ENCODE assay signal across 9 cellular contexts in the genomic region with DNA sequence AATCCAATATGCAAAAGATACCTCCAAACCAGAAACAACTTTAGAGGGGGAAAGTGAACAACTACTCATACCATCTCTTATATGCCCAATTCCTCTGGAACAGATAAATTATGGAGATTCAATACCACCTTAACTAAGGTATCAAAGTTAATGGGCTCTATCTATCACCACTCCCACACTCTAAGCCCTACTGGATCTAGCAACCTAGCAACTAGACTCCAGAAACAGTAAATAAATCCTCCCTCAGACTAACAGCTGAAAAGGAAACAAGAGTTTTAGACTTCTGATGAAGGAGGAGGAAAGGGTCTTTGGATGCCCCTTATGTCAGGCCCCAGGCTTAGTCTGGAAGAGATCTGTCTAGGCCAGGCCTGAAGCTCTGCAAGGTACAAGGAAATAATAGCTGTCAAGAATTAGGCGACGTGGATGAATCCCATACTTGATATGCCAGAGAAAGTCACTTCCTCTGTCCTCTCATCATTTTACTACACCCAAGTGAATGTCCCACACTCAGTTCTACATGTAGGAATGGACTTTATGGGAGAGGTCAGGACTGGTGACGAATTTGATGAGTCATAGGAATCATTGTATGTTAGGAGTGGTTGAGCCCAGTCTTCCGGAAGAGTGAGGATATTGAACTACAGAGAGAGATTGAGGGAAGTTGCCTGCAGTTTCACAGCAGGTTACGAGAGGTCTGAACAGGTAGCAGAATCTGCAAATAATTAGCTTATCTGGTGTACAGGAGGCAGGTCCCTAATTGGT.
DNase-seq lines count a peak whose midpoint lies in the region; ATAC-seq, FAIRE-seq and TF ChIP-seq lines count a peak whose summit lies in the region.
"Had no signal": no experiment of that assay in that cellular context is flagged by ENCODE, and none has a peak within 500 bp of the region (broad histone marks: within the 10 kb centered on the region; RNA-seq: fewer than 3 reads in every experiment).

No MANE protein-coding gene starts in this region.

- DNase-seq in NCI-H2171 treated with DMSO at 0.1 percent for 48 hours (lab: John Stamatoyannopoulos, UW) (peak; percentile 55), NCI-H2171 (lab: John Stamatoyannopoulos, UW) (no peak), activated B cell treated with CpG ODN at 0.5 μM for 24 hours (no peak), upper lobe of left lung (no peak), NCI-H2081 treated with DMSO at 0.1 percent for 48 hours (lab: John Stamatoyannopoulos, UW) (no peak), tibial nerve (ENCODE audit: low spot score in 2 of 2) (no peak), activated gamma-delta T cell (lab: John Stamatoyannopoulos, UW) (no peak)

- ATAC-seq in activated B cell treated with CpG ODN at 0.5 μM for 24 hours (ENCODE audit: low read depth) = peak; percentile 37
- ATAC-seq in upper lobe of left lung (ENCODE audit: low FRiP score in 2 of 2) = peak; percentile 70 to 93

- peaks cover 81% of the 10 kb centered on the region for H3K4me1 Mint-ChIP-seq in activated B cell treated with CpG ODN at 0.5 μM for 24 hours

- peaks cover 27% of the 10 kb centered on the region for H3K36me3 Mint-ChIP-seq in activated B cell treated with CpG ODN at 0.5 μM for 24 hours (ENCODE audit: low read depth)

- H3K27ac Mint-ChIP-seq in activated B cell treated with CpG ODN at 0.5 μM for 24 hours = no peak overlapping the region

- H3K4me1 ChIP-seq in upper lobe of left lung = peaks cover 22 to 48% (median 39%) of the 10 kb centered on the region in 4 donors
- H3K4me1 ChIP-seq in tibial nerve = peaks cover 0 to 50% (median 17%) of the 10 kb centered on the region in 4 donors

- no peak overlapping the region for H3K4me3 ChIP-seq in upper lobe of left lung
- no peak overlapping the region for H3K4me3 ChIP-seq in tibial nerve

- POLR2A ChIA-PET in activated B cell treated with CpG ODN at 0.5 μM for 24 hours (lab: Charles Lee) = no interaction called here

- peak; percentile 96 for FAIRE-seq in islet of Langerhans (lab: Jason Lieb, UNC)

- H3K36me3 ChIP-seq in upper lobe of left lung = no peaks in the 10 kb centered on the region
- H3K36me3 ChIP-seq in tibial nerve = no peaks in the 10 kb centered on the region

- no peaks in the 10 kb centered on the region for H3K9me3 Mint-ChIP-seq in activated B cell treated with CpG ODN at 0.5 μM for 24 hours

- WGBS in upper lobe of left lung, 2 donors = 55 to 76% methylated on average over 5 of the region's 5 CpGs
- WGBS in tibial nerve, 2 donors = 71 to 73% methylated on average over 5 of the region's 5 CpGs

- H3K27me3 Mint-ChIP-seq in activated B cell treated with CpG ODN at 0.5 μM for 24 hours = no peaks in the 10 kb centered on the region

- intact Hi-C loops in activated B cell treated with CpG ODN at 0.5 μM for 24 hours (cut with micrococcal nuclease) = no loop called here

- CTCF ChIA-PET in activated B cell treated with CpG ODN at 0.5 μM for 24 hours (lab: Charles Lee) = no interaction called here

- H3K27ac ChIP-seq in upper lobe of left lung (peak overlapping the region in 2 of 4 donors; percentile 32 to 49), tibial nerve (peak overlapping the region in 2 of 4 donors; percentile 10 to 40)
- H3K27ac ChIP-seq: C4-2B had no signal

- H3K27me3 ChIP-seq in upper lobe of left lung = no peaks in the 10 kb centered on the region
- H3K27me3 ChIP-seq in tibial nerve = no peaks in the 10 kb centered on the region

- H3K4me3 Mint-ChIP-seq in activated B cell treated with CpG ODN at 0.5 μM for 24 hours = no peak overlapping the region

- TF ChIP-seq EP300 in upper lobe of left lung (IDR thresholded peaks at IDR 0.05) = no peak
- TF ChIP-seq EP300 in tibial nerve (IDR thresholded peaks at IDR 0.05) = peak in 1 of 2 donors; percentile 12

- no peak for TF ChIP-seq POLR2A in upper lobe of left lung (IDR thresholded peaks at IDR 0.05)
- TF ChIP-seq POLR2A in tibial nerve (IDR thresholded peaks at IDR 0.05) = no peak

- no peaks in the 10 kb centered on the region for H3K9me3 ChIP-seq in upper lobe of left lung
- no peaks in the 10 kb centered on the region for H3K9me3 ChIP-seq in tibial nerve

- TF ChIP-seq CTCF in activated B cell treated with CpG ODN at 0.5 μM for 24 hours (IDR thresholded peaks at IDR 0.05) (no peak), upper lobe of left lung (IDR thresholded peaks at IDR 0.05) (no peak), tibial nerve (IDR thresholded peaks at IDR 0.05) (no peak)
